Comparison of ENCODE assay signal across 2 cellular contexts in genomic region chr19:19159534-19159933, GRCh38.
TF ChIP-seq lines count a peak whose summit lies in the region.

No MANE protein-coding gene starts in this region.

TF ChIP-seq in GM12878, 131 proteins besides CTCF, POLR2A, EP300 and RAD21:
- TF ChIP-seq RAD51 (IDR thresholded peaks at IDR 0.05) (no peak), ESRRA (IDR thresholded peaks at IDR 0.05; ENCODE audit: low read length) (no peak), NFIC (IDR thresholded peaks at IDR 0.05; ENCODE audit: low read depth, low read length) (no peak), PRDM15 (CRISPR knock-in tag; IDR thresholded peaks at IDR 0.05) (no peak), NR2F1 (conservative IDR thresholded peaks at IDR 0.05) (no peak), ETV6 (conservative IDR thresholded peaks at IDR 0.05 in 1 of 2, IDR thresholded peaks at IDR 0.05 in 1 of 2; ENCODE audit: borderline replicate concordance in 1 of 2, low read depth in 1 of 2) (no peak), BRCA1 (IDR thresholded peaks at IDR 0.05; ENCODE audit: low read depth, low read length) (no peak), TCF3 (IDR thresholded peaks at IDR 0.05; ENCODE audit: borderline replicate concordance, insufficient read depth, low read depth, low read length) (no peak), YY1 (IDR thresholded peaks at IDR 0.05; ENCODE audit: low read depth, low read length) (no peak), YBX1 (IDR thresholded peaks at IDR 0.05) (no peak), HSF1 (IDR thresholded peaks at IDR 0.05; ENCODE audit: low read depth, low read length) (no peak)
TF ChIP-seq in GM12878: peak in this region for 0.

TF ChIP-seq in WTC11, 78 proteins besides CTCF, POLR2A, EP300 and RAD21:
- TF ChIP-seq ZNF425 (CRISPR knock-in tag; conservative IDR thresholded peaks at IDR 0.05) (no peak), ZNF396 (CRISPR knock-in tag; IDR thresholded peaks at IDR 0.05; ENCODE audit: borderline replicate concordance) (no peak), MLX (CRISPR knock-in tag; IDR thresholded peaks at IDR 0.05) (no peak), ATF6 (CRISPR knock-in tag; IDR thresholded peaks at IDR 0.05) (no peak), ZBTB21 (CRISPR knock-in tag; IDR thresholded peaks at IDR 0.05; ENCODE audit: borderline replicate concordance) (no peak), JUN (CRISPR knock-in tag; IDR thresholded peaks at IDR 0.05) (no peak), ZNF423 (CRISPR knock-in tag; IDR thresholded peaks at IDR 0.05) (no peak), MXD4 (CRISPR knock-in tag; IDR thresholded peaks at IDR 0.05; ENCODE audit: borderline replicate concordance) (no peak), NR1H2 (CRISPR knock-in tag; IDR thresholded peaks at IDR 0.05) (no peak), FOXP1 (CRISPR knock-in tag; IDR thresholded peaks at IDR 0.05; ENCODE audit: borderline replicate concordance) (no peak), OVOL2 (CRISPR knock-in tag; IDR thresholded peaks at IDR 0.05; ENCODE audit: borderline replicate concordance) (no peak)
